Comparison of ENCODE assay signal across 8 cellular contexts in genomic region chr4:185307136-185307950, GRCh38.
A peak's percentile ranks its signal among the peaks of the same experiment; 100 is the strongest.
DNase-seq lines count a peak whose midpoint lies in the region; ATAC-seq and FAIRE-seq lines count a peak whose summit lies in the region.

No MANE protein-coding gene starts in this region.

- peak; percentile 67 for ATAC-seq in HG03025 (IDR thresholded peaks at IDR 0.05; ENCODE audit: low FRiP score, unreplicated experiment)

- intact Hi-C loops in cardiac septum (cut with DNase I) = no loop called here

- peak; percentile 37 for DNase-seq in A172 (ENCODE audit: low spot score)
- DNase-seq in GM19239 (ENCODE audit: insufficient read length, low spot score) = peak; percentile 41
- DNase-seq in amniotic epithelial cell (ENCODE audit: low read depth) = peak; percentile 22
- no peak for DNase-seq in NCI-H1436 (lab: John Stamatoyannopoulos, UW)
- no peak for DNase-seq in NCI-H1048 (lab: John Stamatoyannopoulos, UW)
- DNase-seq in cardiac septum (ENCODE audit: low spot score) = no peak
- no peak for DNase-seq in NCI-H187 (lab: John Stamatoyannopoulos, UW)

- FAIRE-seq in GM19239 (lab: Jason Lieb, UNC) = peak; percentile 99

Comparison
In these comparisons a context has a peak if more than half of its experiments do, and no peak if none do; other contexts are left out.
1. DNase-seq: peak in A172 (single experiment), GM19239 (single experiment) and amniotic epithelial cell (single experiment); none in NCI-H1436 (single experiment), NCI-H1048 (single experiment), cardiac septum (single experiment) and NCI-H187 (0 of 2).